8 cellular contexts compared by ENCODE assay signal in genomic region chr7:55415173-55415778, GRCh38. TPM values are rescaled to one million over a fixed set of nuclear protein-coding genes. Genes with fewer than 3 reads are reported as not detected.
DNase-seq lines count a peak whose midpoint lies in the region; ATAC-seq and TF ChIP-seq lines count a peak whose summit lies in the region.

No MANE protein-coding gene starts in this region.

- H3K4me3 ChIP-seq in DOHH2 (ENCODE audit: low read length) (no peak overlapping the region), IMR-90 (ENCODE audit: insufficient read depth, low read depth, low read length) (no peak overlapping the region), OCI-LY7 (ENCODE audit: low read depth, low read length, poor library complexity, severe bottlenecking) (no peak overlapping the region)

- dilution Hi-C loops in IMR-90 (cut with HindIII; ENCODE audit: low sequenced_read_pairs, unreplicated experiment) = no loop called here

- no peak overlapping the region for H3K27ac Mint-ChIP-seq in natural killer cell treated with Interleukin-12 subunit alpha and Interleukin-12 subunit beta and Interleukin-15 and Interleukin-18, amount 100 ng/mL, for 72 hours
- no peak overlapping the region for H3K27ac Mint-ChIP-seq in stimulated activated naive CD8-positive, alpha-beta T cell treated with anti-CD3 and anti-CD28 coated beads, Interleukin-15, amount 100 ng/mL, for 72 hours

- no peak overlapping the region for H3K4me2 ChIP-seq in DOHH2 (ENCODE audit: low read length)
- H3K4me2 ChIP-seq in IMR-90 (ENCODE audit: low read depth, low read length) = no peak overlapping the region
- H3K4me2 ChIP-seq in OCI-LY7 (ENCODE audit: low read length) = no peak overlapping the region

- CTCF ChIA-PET in IMR-90 (lab: Yijun Ruan, JAX) = interaction anchor here (0.6 to 2.0 kb wide), 11 partner anchors 9 to 504 kb away, joined by 3 to 11 read pairs (median 3); no protein-coding TSS in a partner anchor
- CTCF ChIA-PET in OCI-LY7 (lab: Charles Lee; ENCODE audit: unreplicated experiment) = interaction anchor here (0.6 kb wide), 1 partner anchor 527 kb away, joined by 3 read pairs; no protein-coding TSS in a partner anchor

- 86% methylated on average over 1 of the region's 6 CpGs; no CpG with 5 or more reads in 1 of the 2 experiments for WGBS in IMR-90 (ENCODE audit: extremely low coverage in 2 of 2, insufficient read length in 1 of 2), 2 experiments

- H3K4ac ChIP-seq in IMR-90 (ENCODE audit: low read depth, low read length) = no peak overlapping the region

- H3K27me3 ChIP-seq in DOHH2 (ENCODE audit: control insufficient read depth, low read length) (no peaks in the 10 kb centered on the region), IMR-90 (ENCODE audit: control insufficient read depth, insufficient read depth, low read length) (no peaks in the 10 kb centered on the region)

- H3K27ac ChIP-seq in DOHH2 (ENCODE audit: low read depth, low read length) (no peak overlapping the region), IMR-90 (ENCODE audit: insufficient read depth, low read length) (no peak overlapping the region), OCI-LY7 (ENCODE audit: low read depth, low read length, poor library complexity, severe bottlenecking) (no peak overlapping the region)

- no peak overlapping the region for H2BK15ac ChIP-seq in IMR-90 (ENCODE audit: low read depth, low read length)

- intact Hi-C loops in IMR-90 (cut with micrococcal nuclease) (loop anchor here (1.0 to 5.0 kb wide), 3 partner anchors 135 to 644 kb away; no protein-coding TSS in a partner anchor), OCI-LY7 (cut with micrococcal nuclease; ENCODE audit: unreplicated experiment) (loop anchor here (1.0 to 5.0 kb wide), 2 partner anchors 135 to 643 kb away; no protein-coding TSS in a partner anchor)

- no peak overlapping the region for H4K91ac ChIP-seq in IMR-90 (ENCODE audit: insufficient read depth, low read depth, low read length)

- no peaks in the 10 kb centered on the region for H3F3A ChIP-seq in DOHH2 (ENCODE audit: control insufficient read depth, insufficient read depth)

- H2BK5ac ChIP-seq in IMR-90 (ENCODE audit: low read depth, low read length, poor library complexity, severe bottlenecking) = no peak overlapping the region

- no peak overlapping the region for H3K56ac ChIP-seq in IMR-90 (ENCODE audit: extremely low read depth, insufficient read depth, low read length)

- H3K9ac ChIP-seq in IMR-90 (ENCODE audit: low read depth, low read length) = no peak overlapping the region

- H3K23ac ChIP-seq in IMR-90 (ENCODE audit: low read depth, low read length) = no peak overlapping the region

- H3K36me3 ChIP-seq in DOHH2 (ENCODE audit: control insufficient read depth, low read length) (peaks cover 4% of the 10 kb centered on the region; the same call in 1 of the 2 replicates), IMR-90 (ENCODE audit: control insufficient read depth, insufficient read depth, low read length) (0 out of 2 replicates have a peak, but pooled peaks cover 2% of the 10 kb centered on the region), OCI-LY7 (ENCODE audit: insufficient read depth, low read length) (no peaks in the 10 kb centered on the region)

- H3K79me2 ChIP-seq in DOHH2 (ENCODE audit: control insufficient read depth, low read length) (no peaks in the 10 kb centered on the region), OCI-LY7 (ENCODE audit: insufficient read depth, low read depth, low read length) (no peaks in the 10 kb centered on the region)

- no peak overlapping the region for H4K5ac ChIP-seq in IMR-90 (ENCODE audit: low read depth, low read length)

- ATAC-seq in GM21576 (IDR thresholded peaks at IDR 0.05; ENCODE audit: unreplicated experiment) (peak; percentile 90), IMR-90 (ENCODE audit: low read depth) (peak; percentile 98)
- peak; percentile 88 to 91 for ATAC-seq in natural killer cell treated with Interleukin-12 subunit alpha and Interleukin-12 subunit beta and Interleukin-15 and Interleukin-18, amount 100 ng/mL, for 72 hours
- peak; percentile 95 for ATAC-seq in stimulated activated naive CD8-positive, alpha-beta T cell treated with anti-CD3 and anti-CD28 coated beads, Interleukin-15, amount 100 ng/mL, for 72 hours

- H4K20me1 ChIP-seq in DOHH2 (ENCODE audit: control insufficient read depth, insufficient read depth, low read depth, low read length) (no peaks in the 10 kb centered on the region), IMR-90 (ENCODE audit: insufficient read depth, low read length) (no peaks in the 10 kb centered on the region), OCI-LY7 (ENCODE audit: insufficient read depth, low read length) (no peaks in the 10 kb centered on the region)

- H2AFZ ChIP-seq in IMR-90 (replicated peaks; ENCODE audit: low read length, poor library complexity) (no peak overlapping the region), OCI-LY7 (ENCODE audit: low read length) (no peak overlapping the region)

- peaks cover 6% of the 10 kb centered on the region for H3K9me1 ChIP-seq in IMR-90 (ENCODE audit: insufficient read depth, low read length)

- H3K14ac ChIP-seq in IMR-90 (replicated peaks; ENCODE audit: low read depth, low read length) = no peak overlapping the region

- H2BK20ac ChIP-seq in IMR-90 (ENCODE audit: low read depth, low read length) = no peak overlapping the region

- H2BK120ac ChIP-seq in IMR-90 (ENCODE audit: low read depth, low read length) = no peak overlapping the region

- H2AK9ac ChIP-seq in IMR-90 (replicated peaks; ENCODE audit: low read depth, low read length, poor library complexity) = no peak overlapping the region

- DNase-seq in IMR-90 (peak; percentile 65), OCI-LY7 (ENCODE audit: low spot score) (peak; percentile 84), activated T-cell treated with anti-CD3 and anti-CD28 coated beads for 1 hour (ENCODE audit: low read depth) (peak; percentile 89), erythroblast (lab: John Stamatoyannopoulos, UW) (peak; percentile 73 to 84)
- peak; percentile 82 for DNase-seq in natural killer cell treated with Interleukin-12 subunit alpha and Interleukin-12 subunit beta and Interleukin-15 and Interleukin-18, amount 100 ng/mL, for 72 hours (ENCODE audit: low spot score)
- DNase-seq in stimulated activated naive CD8-positive, alpha-beta T cell treated with anti-CD3 and anti-CD28 coated beads, Interleukin-15, amount 100 ng/mL, for 72 hours = peak; percentile 74 to 75

- H3K9me2 ChIP-seq in DOHH2 (replicated peaks; ENCODE audit: control insufficient read depth, low read length) = no peaks in the 10 kb centered on the region
- H3K9me2 ChIP-seq in OCI-LY7 (ENCODE audit: insufficient read depth, low read length) = no peaks in the 10 kb centered on the region

- peak; percentile 76 for TF ChIP-seq RAD21 in IMR-90 (IDR thresholded peaks at IDR 0.05; ENCODE audit: low read length)

- BruUV-seq in IMR-90 (replicated peaks; lab: Mats Ljungman, UMichigan) = no TSS peak
- no TSS peak for BruUV-seq in OCI-LY7 (replicated peaks; lab: Mats Ljungman, UMichigan)

- H3K79me1 ChIP-seq in IMR-90 (ENCODE audit: low read depth in 1 of 2, low read length in 2 of 2) = no peaks in the 10 kb centered on the region; a peak in 1 of 4 replicates

- peaks cover 3 to 4% of the 10 kb centered on the region in 2 donors for H3K4me1 Mint-ChIP-seq in natural killer cell treated with Interleukin-12 subunit alpha and Interleukin-12 subunit beta and Interleukin-15 and Interleukin-18, amount 100 ng/mL, for 72 hours (ENCODE audit: low read depth in 2 of 2)
- H3K4me1 Mint-ChIP-seq in stimulated activated naive CD8-positive, alpha-beta T cell treated with anti-CD3 and anti-CD28 coated beads, Interleukin-15, amount 100 ng/mL, for 72 hours = peaks cover 5% of the 10 kb centered on the region

- no peaks in the 10 kb centered on the region for H3K9me3 ChIP-seq in DOHH2 (ENCODE audit: control insufficient read depth, insufficient read depth, low read length)
- H3K9me3 ChIP-seq in IMR-90 (ENCODE audit: control insufficient read depth, insufficient read depth, low read length) = no peaks in the 10 kb centered on the region
- H3K9me3 ChIP-seq in OCI-LY7 (ENCODE audit: low read length) = no peaks in the 10 kb centered on the region

- no peak for TF ChIP-seq POLR2A in IMR-90 (IDR thresholded peaks at IDR 0.05; ENCODE audit: low read depth, low read length)
- TF ChIP-seq POLR2A in erythroblast (IDR thresholded peaks at IDR 0.05; ENCODE audit: low read length) = no peak

- no peak overlapping the region for H4K8ac ChIP-seq in IMR-90 (ENCODE audit: low read depth in 2 of 2, low read length in 2 of 2)

- POLR2A ChIA-PET in IMR-90 (lab: Charles Lee; ENCODE audit: unreplicated experiment) = no interaction called here
- POLR2A ChIA-PET in OCI-LY7 (lab: Charles Lee) = interaction anchor here (0.6 to 1.0 kb wide), 4 partner anchors 10 to 601 kb away, joined by 3 to 11 read pairs (median 4); partner anchors contain the start of gene LANCL2

- no peak overlapping the region for H3K18ac ChIP-seq in IMR-90 (ENCODE audit: low read depth, low read length)

- no peaks in the 10 kb centered on the region for H3K4me1 ChIP-seq in DOHH2 (ENCODE audit: control insufficient read depth, low read length)
- no peaks in the 10 kb centered on the region for H3K4me1 ChIP-seq in IMR-90 (ENCODE audit: control insufficient read depth, insufficient read depth, low read length)
- no peaks in the 10 kb centered on the region for H3K4me1 ChIP-seq in OCI-LY7 (ENCODE audit: insufficient read depth, low read length, poor library complexity, severe bottlenecking)

- H3K9me3 Mint-ChIP-seq in natural killer cell treated with Interleukin-12 subunit alpha and Interleukin-12 subunit beta and Interleukin-15 and Interleukin-18, amount 100 ng/mL, for 72 hours = no peaks in the 10 kb centered on the region
- no peaks in the 10 kb centered on the region for H3K9me3 Mint-ChIP-seq in stimulated activated naive CD8-positive, alpha-beta T cell treated with anti-CD3 and anti-CD28 coated beads, Interleukin-15, amount 100 ng/mL, for 72 hours

- no peak overlapping the region for H3K4me3 Mint-ChIP-seq in natural killer cell treated with Interleukin-12 subunit alpha and Interleukin-12 subunit beta and Interleukin-15 and Interleukin-18, amount 100 ng/mL, for 72 hours
- no peak overlapping the region for H3K4me3 Mint-ChIP-seq in stimulated activated naive CD8-positive, alpha-beta T cell treated with anti-CD3 and anti-CD28 coated beads, Interleukin-15, amount 100 ng/mL, for 72 hours

- no peaks in the 10 kb centered on the region for H3K27me3 Mint-ChIP-seq in natural killer cell treated with Interleukin-12 subunit alpha and Interleukin-12 subunit beta and Interleukin-15 and Interleukin-18, amount 100 ng/mL, for 72 hours
- no peaks in the 10 kb centered on the region for H3K27me3 Mint-ChIP-seq in stimulated activated naive CD8-positive, alpha-beta T cell treated with anti-CD3 and anti-CD28 coated beads, Interleukin-15, amount 100 ng/mL, for 72 hours

- H3K36me3 Mint-ChIP-seq in natural killer cell treated with Interleukin-12 subunit alpha and Interleukin-12 subunit beta and Interleukin-15 and Interleukin-18, amount 100 ng/mL, for 72 hours = no peaks in the 10 kb centered on the region

- H2AK5ac ChIP-seq in IMR-90 (ENCODE audit: low read depth, low read length) = no peak overlapping the region

- peak; percentile 87 for TF ChIP-seq CTCF in DOHH2 (IDR thresholded peaks at IDR 0.05; ENCODE audit: low read depth, low read length, poor library complexity, severe bottlenecking)
- peak; percentile 80 for TF ChIP-seq CTCF in IMR-90 (conservative IDR thresholded peaks at IDR 0.05; ENCODE audit: low read depth, low read length)
- peak; percentile 93 for TF ChIP-seq CTCF in OCI-LY7 (conservative IDR thresholded peaks at IDR 0.05; ENCODE audit: low read length)

- in situ Hi-C loops in IMR-90 (cut with MboI; ENCODE audit: low sequenced_read_pairs) = loop anchor here (10.0 kb wide), 1 partner anchor 650 kb away; no protein-coding TSS in a partner anchor

RNA-seq across cellular contexts. Expression of gene LANCL2, which starts 50.1 kb away (rescaled TPM):
- 17.9 and 20.0 TPM in 2 replicates for total RNA-seq in IMR-90 (2012; rRNA removed)
- 11.7 and 13.6 TPM in 2 replicates for polyA plus RNA-seq in IMR-90 (2012; rRNA removed)
- 10.8 and 18.3 TPM in 2 replicates for polyA plus RNA-seq in IMR-90 (2012; cell fraction: cytosol; rRNA removed)
- polyA plus RNA-seq in IMR-90 (2012; cell fraction: nucleus; rRNA removed; ENCODE audit: low replicate concordance) = 12.2 and 25.0 TPM in 2 replicates
- total RNA-seq in OCI-LY7 (2014; rRNA removed; shearing (Covaris generic)) = 6.4 and 9.5 TPM in 2 replicates
- 6.5 and 7.8 TPM in 2 replicates for total RNA-seq in OCI-LY7 (2022)
- total RNA-seq in natural killer cell treated with Interleukin-12 subunit alpha and Interleukin-12 subunit beta and Interleukin-15 and Interleukin-18, amount 100 ng/mL, for 72 hours = 10 to 100 TPM; 14.3 to 28.2 TPM
